ENCODE assay signal across 23 cellular contexts in the genomic region with DNA sequence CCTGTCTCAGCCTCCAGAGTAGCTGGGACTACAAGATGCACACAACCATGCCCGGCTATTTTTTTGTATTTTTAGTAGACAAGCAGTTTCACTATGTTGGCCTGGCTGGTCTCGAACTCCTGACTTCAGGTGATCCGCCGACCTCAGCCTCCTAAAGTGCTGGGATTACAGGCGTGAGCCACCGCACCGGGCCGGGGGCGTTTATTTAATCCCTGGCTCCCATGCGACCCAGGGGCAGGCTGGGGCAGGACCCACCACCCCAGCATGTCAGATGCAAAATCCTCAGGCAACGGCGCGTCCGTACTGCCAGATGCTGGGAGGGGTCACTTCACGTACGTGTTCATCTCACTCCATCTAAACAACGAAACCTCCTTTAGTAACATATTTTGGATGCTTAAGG.
"Had no signal": no experiment of that assay in that cellular context is flagged by ENCODE, and none has a peak within 500 bp of the region (broad histone marks: within the 10 kb centered on the region; RNA-seq: fewer than 3 reads in every experiment).

No MANE protein-coding gene starts in this region.

- H3K4me1 ChIP-seq: colonic mucosa, gastrocnemius medialis, prostate gland, upper lobe of left lung had no signal

- H3K27me3 ChIP-seq: colonic mucosa, esophagus muscularis mucosa, gastrocnemius medialis, ovary, upper lobe of left lung had no signal

- ATAC-seq: gastrocnemius medialis; left ventricle myocardium superior; stimulated activated naive CD8-positive, alpha-beta T cell treated with anti-CD3 and anti-CD28 coated beads, Interleukin-15, Interleukin-2, amounts not matched to agents 100 U/mL and 50 U/mL, for 24 hours had no signal

- H3K27ac Mint-ChIP-seq: activated T-helper 1 cell treated with anti-CD3 and anti-CD28 coated beads, Interleukin-12 subunit alpha, Interleukin-12 subunit beta, Interleukin-2, Interleukin-4 antibody, amounts not matched to agents 30 ng/mL and 10 ng/mL and 1 ng/mL, durations not matched to agents 14 hours and 24 hours and 36 hours; T-helper 2 cell treated with Interferon-gamma antibody and Interleukin-4, amounts not matched to agents 5 μg/mL and 100 μg/mL, for 36 hours had no signal

- H3K4me3 ChIP-seq: colonic mucosa, prostate gland had no signal

- H3K9me3 ChIP-seq: colonic mucosa, esophagus muscularis mucosa, gastrocnemius medialis, ovary, prostate gland, upper lobe of left lung had no signal

- H3K36me3 Mint-ChIP-seq: activated CD4-positive, alpha-beta memory T cell treated with anti-CD3 and anti-CD28 coated beads for 36 hours; activated naive CD4-positive, alpha-beta T cell treated with anti-CD3 and anti-CD28 coated beads, Interleukin-2, amount 50 U/mL, for 24 hours had no signal

- H3K27me3 Mint-ChIP-seq: activated CD4-positive, alpha-beta memory T cell treated with anti-CD3 and anti-CD28 coated beads for 36 hours; activated naive CD4-positive, alpha-beta T cell treated with anti-CD3 and anti-CD28 coated beads, Interleukin-2, amount 50 U/mL, for 24 hours had no signal

- H3K9me3 Mint-ChIP-seq: activated CD4-positive, alpha-beta memory T cell treated with anti-CD3 and anti-CD28 coated beads for 36 hours; activated naive CD4-positive, alpha-beta T cell treated with anti-CD3 and anti-CD28 coated beads, Interleukin-2, amount 50 U/mL, for 24 hours; activated T-helper 1 cell treated with anti-CD3 and anti-CD28 coated beads, Interleukin-12 subunit alpha, Interleukin-12 subunit beta, Interleukin-2, Interleukin-4 antibody, amounts not matched to agents 30 ng/mL and 10 ng/mL and 1 ng/mL, durations not matched to agents 14 hours and 24 hours and 36 hours; T-helper 2 cell treated with Interferon-gamma antibody and Interleukin-4, amounts not matched to agents 5 μg/mL and 100 μg/mL, for 36 hours had no signal

- H3K27ac ChIP-seq: colonic mucosa, dorsolateral prefrontal cortex, esophagus muscularis mucosa, ovary, prostate gland, upper lobe of left lung, WERI-Rb-1 had no signal

- H3K36me3 ChIP-seq: colonic mucosa, esophagus muscularis mucosa, gastrocnemius medialis, ovary, prostate gland, upper lobe of left lung, WERI-Rb-1 had no signal

- DNase-seq: activated CD4-positive, alpha-beta T cell treated with anti-CD3 and anti-CD28 coated beads for 1 hour; activated gamma-delta T cell; amygdala; colonic mucosa; dorsolateral prefrontal cortex; gastrocnemius medialis; head of caudate nucleus; hypothalamus; left ventricle myocardium superior; mammary epithelial cell; midbrain; ovary; stimulated activated CD4-positive, alpha-beta T cell treated with anti-CD3 and anti-CD28 coated beads, Interleukin-4, amount 100 ng/mL, for 4 hours; stimulated activated naive CD8-positive, alpha-beta T cell treated with anti-CD3 and anti-CD28 coated beads, Interleukin-15, Interleukin-2, amounts not matched to agents 100 U/mL and 50 U/mL, for 24 hours; SW 1271; WERI-Rb-1 had no signal
